Comparison of ENCODE assay signal across 8 cellular contexts in the genomic region with DNA sequence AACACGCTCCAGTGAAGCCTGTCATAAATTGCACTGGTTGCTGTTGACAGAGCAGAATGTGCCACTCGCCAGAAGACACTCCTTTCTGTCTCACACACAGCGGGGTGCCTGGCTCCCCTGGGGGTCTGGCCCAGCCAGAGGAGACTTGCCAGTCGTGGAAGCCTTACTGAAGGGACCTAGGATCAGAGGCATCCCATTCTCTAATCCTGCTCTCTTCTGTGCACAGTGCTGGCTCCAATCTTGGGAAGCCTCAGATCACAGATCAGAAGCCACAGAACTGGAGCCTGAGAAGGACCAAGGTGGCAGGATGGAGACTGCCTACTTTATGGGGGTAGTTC. TPM values are rescaled to one million over a fixed set of nuclear protein-coding genes. Genes with fewer than 3 reads are reported as not detected.
DNase-seq lines count a peak whose midpoint lies in the region; ATAC-seq and TF ChIP-seq lines count a peak whose summit lies in the region.

No MANE protein-coding gene starts in this region.

- peaks cover 65 to 68% (median 66%) of the 10 kb centered on the region in 3 donors for H3K4me1 Mint-ChIP-seq in T-cell

- TF ChIP-seq CTCF in foreskin fibroblast (IDR thresholded peaks at IDR 0.05; ENCODE audit: low read depth, low read length), result no peak
- no peak for TF ChIP-seq CTCF in sigmoid colon (IDR thresholded peaks at IDR 0.05)

- no peaks in the 10 kb centered on the region for H3K36me3 ChIP-seq in sigmoid colon

- no peak for TF ChIP-seq POLR2A in sigmoid colon (IDR thresholded peaks at IDR 0.05)
- no peak for TF ChIP-seq POLR2A in GM18505 (IDR thresholded peaks at IDR 0.05; ENCODE audit: borderline replicate concordance, extremely low read depth, insufficient read depth, insufficient read length)

- H3K4me3 Mint-ChIP-seq in T-cell, result peak overlapping the region; percentile 84 to 93 (median 86)

- H3K4me1 ChIP-seq in sigmoid colon, result peaks cover 0 to 65% (median 61%) of the 10 kb centered on the region in 4 donors

- DNase-seq in T-cell (peak in 1 of 34 experiments; percentile 12), foreskin fibroblast (peak in 1 of 2 donors; percentile 39), sigmoid colon (no peak), HuH-7 (ENCODE audit: low spot score) (no peak)
- DNase-seq in stimulated activated naive CD4-positive, alpha-beta T cell treated with Interleukin-2 at 50 U/mL for 16 hours (lab: John Stamatoyannopoulos, UW), result no peak

- H3K36me3 Mint-ChIP-seq in T-cell, result no peaks in the 10 kb centered on the region

- ATAC-seq in T-cell (replicated peaks in 1 of 4) (no peak), GM18505 (IDR thresholded peaks at IDR 0.05; ENCODE audit: unreplicated experiment) (no peak), HG03565 (IDR thresholded peaks at IDR 0.05; ENCODE audit: unreplicated experiment) (no peak)

- H3K9me3 Mint-ChIP-seq in T-cell, result no peaks in the 10 kb centered on the region

- H3K27me3 Mint-ChIP-seq in T-cell, result no peaks in the 10 kb centered on the region

- peak overlapping the region; percentile 82 to 85 for H3K27ac Mint-ChIP-seq in T-cell

- intact Hi-C loops in sigmoid colon (cut with DNase I), result loop anchor here (5.0 to 10.0 kb wide), 3 partner anchors 49 to 111 kb away; a partner anchor contains a TSS

- H3K27me3 ChIP-seq in sigmoid colon, result no peaks in the 10 kb centered on the region

- H3K27ac ChIP-seq in sigmoid colon, result peak overlapping the region; percentile 79 to 96 (median 94)

- no peaks in the 10 kb centered on the region for H3K9me3 ChIP-seq in sigmoid colon

- CTCF ChIA-PET in T-cell (lab: Charles Lee), result interaction anchor here in 1 of 2 donors (0.6 kb wide), 1 partner anchor 28 kb away, joined by 3 read pairs; no protein-coding TSS in a partner anchor

- peak overlapping the region; percentile 67; the same call in 1 of the 2 replicates for H3K4me3 ChIP-seq in GM08714 (ENCODE audit: low read length)
- H3K4me3 ChIP-seq in foreskin fibroblast (ENCODE audit: low read depth in 1 of 2, low read length in 2 of 2), result peak overlapping the region; percentile 75 to 77
- H3K4me3 ChIP-seq in sigmoid colon, result peak overlapping the region; percentile 18 to 90 (median 83)

- no peak for TF ChIP-seq EP300 in sigmoid colon (IDR thresholded peaks at IDR 0.05)

- POLR2A ChIA-PET in T-cell (lab: Charles Lee), result interaction anchor here (1.2 to 2.4 kb wide), 2 partner anchors 10 to 12 kb away, joined by 3 to 14 read pairs; no protein-coding TSS in a partner anchor

- WGBS in sigmoid colon, 2 donors, result 11 to 36% methylated on average over 4 of the region's 4 CpGs

RNA-seq across cellular contexts. Expression of a gene that starts 1.4 kb away (rescaled TPM):
- total RNA-seq in T-cell (10 to 100 TPM; 14.6 to 24.4 (median 18.5) TPM), sigmoid colon (10 to 100 TPM; 11.4 to 25.2 (median 13.3) TPM)
- polyA plus RNA-seq in sigmoid colon, result 10 to 100 TPM in 2 of 3 donors, 1 to 10 TPM in 1; 6.0 to 64.4 (median 10.6) TPM
